Comparison of ENCODE assay signal across 2 cellular contexts in the genomic region with DNA sequence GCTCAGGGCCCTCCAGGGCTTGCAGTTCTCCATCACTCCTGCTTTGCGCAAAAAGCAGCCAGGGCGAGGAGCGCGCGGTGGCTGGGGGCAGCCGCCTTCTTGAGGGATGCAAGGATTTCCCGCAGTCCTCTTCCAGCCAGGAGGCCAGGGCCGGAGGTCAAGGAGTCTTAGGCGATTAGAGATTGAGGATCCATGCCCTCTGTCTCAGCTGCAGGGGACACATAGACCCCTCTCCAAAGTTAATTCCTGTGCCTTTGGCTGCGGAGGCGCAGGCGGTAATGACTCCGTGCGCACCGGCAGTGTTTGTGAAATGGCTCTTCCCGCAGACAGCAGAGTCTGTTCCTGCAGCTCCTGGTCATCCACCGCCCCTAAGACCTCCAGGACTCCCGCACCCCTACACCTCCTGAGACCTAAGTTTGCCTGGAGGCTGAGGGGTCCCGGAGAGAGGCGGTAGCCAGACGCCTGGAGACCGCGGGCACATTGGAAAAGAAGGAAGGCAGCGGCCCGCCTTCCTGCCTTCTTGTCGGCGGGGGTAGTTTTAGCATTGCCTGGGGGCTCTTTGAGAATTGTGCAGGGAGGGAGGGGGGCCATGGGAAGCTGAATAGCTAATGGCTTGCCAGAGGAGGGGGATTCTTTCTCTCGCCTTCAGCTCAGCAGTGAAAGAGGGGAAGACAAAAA.
TF ChIP-seq lines count a peak whose summit lies in the region.

No MANE protein-coding gene starts in this region.

TF ChIP-seq in A549, 52 proteins besides CTCF, POLR2A, EP300 and RAD21:
- TF ChIP-seq KDM1A (IDR thresholded peaks at IDR 0.05; ENCODE audit: low read depth), result no peak
- TF ChIP-seq HDAC2 (IDR thresholded peaks at IDR 0.05), result peak; percentile 96; the same call in 1 of the 2 replicates

TF ChIP-seq in GM12878, 131 proteins besides CTCF, POLR2A, EP300 and RAD21:
- TF ChIP-seq, protein P1, sequence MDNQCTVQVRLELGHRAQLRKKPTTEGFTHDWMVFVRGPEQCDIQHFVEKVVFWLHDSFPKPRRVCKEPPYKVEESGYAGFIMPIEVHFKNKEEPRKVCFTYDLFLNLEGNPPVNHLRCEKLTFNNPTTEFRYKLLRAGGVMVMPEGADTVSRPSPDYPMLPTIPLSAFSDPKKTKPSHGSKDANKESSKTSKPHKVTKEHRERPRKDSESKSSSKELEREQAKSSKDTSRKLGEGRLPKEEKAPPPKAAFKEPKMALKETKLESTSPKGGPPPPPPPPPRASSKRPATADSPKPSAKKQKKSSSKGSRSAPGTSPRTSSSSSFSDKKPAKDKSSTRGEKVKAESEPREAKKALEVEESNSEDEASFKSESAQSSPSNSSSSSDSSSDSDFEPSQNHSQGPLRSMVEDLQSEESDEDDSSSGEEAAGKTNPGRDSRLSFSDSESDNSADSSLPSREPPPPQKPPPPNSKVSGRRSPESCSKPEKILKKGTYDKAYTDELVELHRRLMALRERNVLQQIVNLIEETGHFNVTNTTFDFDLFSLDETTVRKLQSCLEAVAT (IDR thresholded peaks at IDR 0.05), result no peak
- TF ChIP-seq HDAC6 (IDR thresholded peaks at IDR 0.05; ENCODE audit: unreplicated experiment) (peak; percentile 94), SMARCA5 (IDR thresholded peaks at IDR 0.05) (no peak)
